Comparison of ENCODE assay signal across 10 cellular contexts in the genomic region with DNA sequence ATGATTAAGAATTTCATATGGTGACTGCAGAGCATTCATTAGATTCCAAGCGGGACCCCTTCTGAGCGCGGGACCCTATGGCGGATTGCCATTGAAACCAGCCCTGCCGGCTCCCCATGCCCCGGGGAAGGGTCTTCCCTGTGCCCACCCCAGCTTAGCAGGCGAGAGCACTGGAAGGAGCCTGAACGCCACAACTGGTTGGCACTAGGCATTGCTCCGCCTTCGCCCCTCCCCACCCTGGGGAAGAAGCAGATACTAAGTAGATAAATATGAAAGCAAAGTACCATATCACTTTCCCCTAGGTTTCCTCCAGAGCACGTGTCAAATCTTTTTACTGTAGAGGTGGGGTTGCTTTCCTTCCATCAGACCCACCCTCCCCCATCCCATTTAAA.
A peak's percentile ranks its signal among the peaks of the same experiment; 100 is the strongest.
DNase-seq lines count a peak whose midpoint lies in the region; ATAC-seq, FAIRE-seq and TF ChIP-seq lines count a peak whose summit lies in the region.
"Had no signal": no experiment of that assay in that cellular context is flagged by ENCODE, and none has a peak within 500 bp of the region (broad histone marks: within the 10 kb centered on the region; RNA-seq: fewer than 3 reads in every experiment).

No MANE protein-coding gene starts in this region.

- H2AK5ac ChIP-seq in H1 (ENCODE audit: low read depth, low read length): no peak overlapping the region

- CTCF ChIA-PET in A673 (lab: Charles Lee): interaction anchor here (1.4 kb wide), 1 partner anchor 104 kb away, joined by 3 read pairs; no protein-coding TSS in a partner anchor
- CTCF ChIA-PET in H1 (lab: Charles Lee; ENCODE audit: partially characterized antibody): interaction anchor here (0.9 to 4.7 kb wide), 11 partner anchors 14 to 269 kb away, joined by 3 to 28 read pairs (median 4); no protein-coding TSS in a partner anchor
- CTCF ChIA-PET in CD4-positive, alpha-beta memory T cell (lab: Charles Lee; ENCODE audit: partially characterized antibody): no interaction called here

- H4K8ac ChIP-seq in H1 (ENCODE audit: extremely low read depth, insufficient read depth, low read length): no peak overlapping the region

- H3K27me3 Mint-ChIP-seq in CD4-positive, alpha-beta memory T cell: peaks cover 16 to 25% of the 10 kb centered on the region in 2 donors

- H3K4me3 ChIP-seq in A673 (ENCODE audit: low read depth, low read length, poor library complexity, severe bottlenecking): peak overlapping the region; percentile 39
- no peak overlapping the region for H3K4me3 ChIP-seq in Jurkat, Clone E6-1 (ENCODE audit: low read length)
- peak overlapping the region; percentile 53 to 69 (median 56) for H3K4me3 ChIP-seq in H1 (ENCODE audit: extremely low read depth in 1 of 4, insufficient read depth in 2 of 4, low read depth in 3 of 4, low read length in 4 of 4)
- peak overlapping the region; percentile 53 to 55 for H3K4me3 ChIP-seq in mucosa of rectum (ENCODE audit: low read length in 2 of 2)
- no peak overlapping the region for H3K4me3 ChIP-seq in CD4-positive, alpha-beta memory T cell (ENCODE audit: low read length in 2 of 2)

- H2BK15ac ChIP-seq in H1 (ENCODE audit: low read length): no peak overlapping the region

- H2AFZ ChIP-seq in H1 (ENCODE audit: low read length): no peak overlapping the region

- peak overlapping the region; percentile 96 to 97 for H3K4me2 ChIP-seq in H1 (ENCODE audit: insufficient read depth in 1 of 2, low read depth in 2 of 2, low read length in 2 of 2)

- no peaks in the 10 kb centered on the region for H4K20me1 ChIP-seq in H1 (replicated peaks in 1 of 2; ENCODE audit: control insufficient read depth in 1 of 2, insufficient read depth in 2 of 2, low read length in 2 of 2)

- no peak overlapping the region for H3K27ac ChIP-seq in A673 (ENCODE audit: low read depth, low read length, poor library complexity, severe bottlenecking)
- no peak overlapping the region for H3K27ac ChIP-seq in H1 (ENCODE audit: low read depth, low read length)
- H3K27ac ChIP-seq in mucosa of rectum (ENCODE audit: low read depth in 2 of 2, low read length in 2 of 2): no peak overlapping the region
- H3K27ac ChIP-seq in CD4-positive, alpha-beta memory T cell (ENCODE audit: low read depth, low read length): no peak overlapping the region
- H3K27ac ChIP-seq: epithelial cell of prostate had no signal

- no peak overlapping the region for H4K5ac ChIP-seq in H1 (ENCODE audit: insufficient read length, low read depth, low read length)

- no peak for TF ChIP-seq RAD21 in H1 (IDR thresholded peaks at IDR 0.05 in 1 of 2, conservative IDR thresholded peaks at IDR 0.05 in 1 of 2; ENCODE audit: low read depth in 2 of 2, low read length in 2 of 2)

- intact Hi-C loops in A673 (cut with micrococcal nuclease; ENCODE audit: unreplicated experiment): no loop called here
- intact Hi-C loops in CD4-positive, alpha-beta memory T cell (cut with micrococcal nuclease): no loop called here

- H3K56ac ChIP-seq in H1 (replicated peaks; ENCODE audit: insufficient read length, low read depth, low read length): no peak overlapping the region

- H3K4ac ChIP-seq in H1 (replicated peaks; ENCODE audit: insufficient read length, low read depth, low read length): no peak overlapping the region

- H3K36me3 ChIP-seq in A673 (ENCODE audit: insufficient read depth, low read length, poor library complexity, severe bottlenecking) (no peaks in the 10 kb centered on the region), H1 (ENCODE audit: control insufficient read depth in 2 of 4, insufficient read depth in 4 of 4, low read length in 3 of 4) (no peaks in the 10 kb centered on the region), mucosa of rectum (ENCODE audit: control insufficient read depth in 2 of 2, insufficient read depth in 2 of 2, low read length in 2 of 2) (no peaks in the 10 kb centered on the region)
- no peaks in the 10 kb centered on the region for H3K36me3 ChIP-seq in CD4-positive, alpha-beta memory T cell (ENCODE audit: insufficient read depth, low read length)

- H3K9ac ChIP-seq in H1 (replicated peaks in 1 of 4; ENCODE audit: extremely low read depth in 1 of 4, low read depth in 3 of 4, low read length in 3 of 4) (no peak overlapping the region), mucosa of rectum (ENCODE audit: low read depth in 1 of 2, low read length in 2 of 2) (peak overlapping the region in 1 of 2 donors; percentile 18)

- peaks cover 0 to 2% (median 0%) of the 10 kb centered on the region in 8 donors for H3K9me3 Mint-ChIP-seq in CD4-positive, alpha-beta memory T cell

- DNase-seq in A673 (ENCODE audit: low spot score) (peak; percentile 29), H1 (ENCODE audit: low read depth in 1 of 2, low spot score in 2 of 2) (peak in 1 of 2 experiments; percentile 52), NCI-H128 (lab: John Stamatoyannopoulos, UW; ENCODE audit: unreplicated experiment) (no peak)
- DNase-seq in Jurkat, Clone E6-1 (ENCODE audit: low read depth, low spot score): peak; percentile 29
- no peak for DNase-seq in CD4-positive, alpha-beta memory T cell
- DNase-seq: NK-92 treated with Interleukin-12 subunit alpha and Interleukin-12 subunit beta, amount 100 ng/mL, for 24 hours had no signal

- H2BK12ac ChIP-seq in H1 (ENCODE audit: low read depth, low read length): no peak overlapping the region

- no peak overlapping the region for H3K23ac ChIP-seq in H1 (ENCODE audit: insufficient read length)

- BruUV-seq in A673 (replicated peaks; lab: Mats Ljungman, UMichigan): no TSS peak

- no peak overlapping the region for H3K18ac ChIP-seq in H1 (ENCODE audit: extremely low read depth, low read length)

- no peak for TF ChIP-seq POLR2A in H1 (IDR thresholded peaks at IDR 0.05; ENCODE audit: control extremely low read depth in 1 of 2, low read depth in 2 of 2, low read length in 2 of 2)

- H2BK120ac ChIP-seq in H1 (replicated peaks; ENCODE audit: low read depth, low read length): no peak overlapping the region

- H2BK20ac ChIP-seq in H1 (ENCODE audit: low read length): no peak overlapping the region

- H3K9me3 ChIP-seq in A673 (ENCODE audit: low read depth, low read length, poor library complexity, severe bottlenecking) (no peaks in the 10 kb centered on the region), H1 (ENCODE audit: insufficient read depth in 2 of 2, low read depth in 1 of 2, low read length in 1 of 2) (peaks cover 0 to under 1% of the 10 kb centered on the region in 2 experiments; a peak in 1 of 4 replicates), mucosa of rectum (ENCODE audit: control insufficient read depth in 2 of 2, low read length in 2 of 2) (no peaks in the 10 kb centered on the region)
- H3K9me3 ChIP-seq in CD4-positive, alpha-beta memory T cell (ENCODE audit: control insufficient read depth in 1 of 2, low read length in 2 of 2): no peaks in the 10 kb centered on the region

- H3K27ac Mint-ChIP-seq in CD4-positive, alpha-beta memory T cell: no peak overlapping the region

- no peaks in the 10 kb centered on the region for H3K36me3 Mint-ChIP-seq in CD4-positive, alpha-beta memory T cell

- H3K14ac ChIP-seq in H1 (ENCODE audit: insufficient read length): no peak overlapping the region

- no peak overlapping the region for H2BK5ac ChIP-seq in H1 (ENCODE audit: low read depth, low read length)

- peak overlapping the region in 2 of 8 donors; percentile 8 to 29 for H3K4me3 Mint-ChIP-seq in CD4-positive, alpha-beta memory T cell

- H3K23me2 ChIP-seq in H1 (ENCODE audit: low read depth, low read length): peaks cover 8% of the 10 kb centered on the region; the same call in 1 of the 2 replicates

- no peak for ATAC-seq in GM19035 (IDR thresholded peaks at IDR 0.05; ENCODE audit: unreplicated experiment)
- ATAC-seq in GM21367 (IDR thresholded peaks at IDR 0.05; ENCODE audit: unreplicated experiment): no peak

- POLR2A ChIA-PET in A673 (lab: Charles Lee; ENCODE audit: low non-redundant PET) (no interaction called here), H1 (lab: Charles Lee; ENCODE audit: partially characterized antibody) (no interaction called here)
- POLR2A ChIA-PET in CD4-positive, alpha-beta memory T cell (lab: Charles Lee; ENCODE audit: partially characterized antibody): no interaction called here

- H3K4me1 ChIP-seq in A673 (ENCODE audit: insufficient read depth, low read length, poor library complexity, severe bottlenecking) (peaks cover 8% of the 10 kb centered on the region), H1 (replicated peaks in 1 of 4; ENCODE audit: control insufficient read depth in 3 of 4, insufficient read depth in 4 of 4, low read length in 3 of 4) (peaks cover 0 to 8% (median 3%) of the 10 kb centered on the region in 4 experiments; a peak in 5 of 7 replicates), mucosa of rectum (ENCODE audit: control insufficient read depth in 2 of 2, insufficient read depth in 2 of 2, low read length in 2 of 2) (peaks cover 0 to 9% of the 10 kb centered on the region in 2 donors)
- peaks cover 6% of the 10 kb centered on the region for H3K4me1 ChIP-seq in CD4-positive, alpha-beta memory T cell (ENCODE audit: insufficient read depth, low read length)

- no peaks in the 10 kb centered on the region for H3K79me1 ChIP-seq in H1 (ENCODE audit: low read depth, low read length)

- no peaks in the 10 kb centered on the region for H3K79me2 ChIP-seq in H1 (ENCODE audit: control insufficient read depth in 1 of 2, insufficient read depth in 2 of 2, low read length in 2 of 2)

- no peak for FAIRE-seq in H1 (lab: Jason Lieb, UNC)

- 10% methylated on average over 11 of the region's 11 CpGs; no CpG with 5 or more reads in 1 of the 2 experiments for WGBS in H1 (ENCODE audit: extremely low coverage in 1 of 2, insufficient coverage in 1 of 2, insufficient read length in 1 of 2, insufficient replicate concordance in 2 of 2, low coverage in 1 of 2, low lambda C conversion rate in 2 of 2, missing lambda C conversion rate in 1 of 2), 2 experiments

- TF ChIP-seq EP300 in H1 (IDR thresholded peaks at IDR 0.05; ENCODE audit: borderline replicate concordance in 1 of 2, low read depth in 2 of 2, low read length in 2 of 2): no peak

- peaks cover 0 to 4% (median 3%) of the 10 kb centered on the region in 4 donors for H3K4me1 Mint-ChIP-seq in CD4-positive, alpha-beta memory T cell

- H3K27me3 ChIP-seq in A673 (replicated peaks; ENCODE audit: insufficient read depth, low read depth, low read length, poor library complexity) (peaks cover 52% of the 10 kb centered on the region), H1 (replicated peaks in 1 of 4; ENCODE audit: control insufficient read depth in 3 of 4, extremely low read depth in 1 of 4, insufficient read depth in 3 of 4, low read length in 3 of 4) (peaks cover 3 to 29% (median 25%) of the 10 kb centered on the region in 4 experiments), mucosa of rectum (ENCODE audit: control insufficient read depth in 2 of 2, insufficient read depth in 2 of 2, low read length in 2 of 2) (peaks cover 2 to 17% of the 10 kb centered on the region in 2 donors)
- no peaks in the 10 kb centered on the region for H3K27me3 ChIP-seq in CD4-positive, alpha-beta memory T cell (ENCODE audit: insufficient read depth, low read length)

- TF ChIP-seq CTCF in A673 (conservative IDR thresholded peaks at IDR 0.05; ENCODE audit: low read depth, low read length) (no peak), H1 (IDR thresholded peaks at IDR 0.05; ENCODE audit: control extremely low read depth in 1 of 3, insufficient read depth in 1 of 3, low read depth in 1 of 3, low read length in 3 of 3) (no peak)

- H4K91ac ChIP-seq in H1 (replicated peaks; ENCODE audit: insufficient read length, low read length): no peak overlapping the region

Comparison
In these comparisons a context has a peak if more than half of its experiments do, and no peak if none do; other contexts are left out.
1. DNase-seq: peak in A673 (single experiment) and Jurkat, Clone E6-1 (single experiment); none in NCI-H128 (single experiment) and CD4-positive, alpha-beta memory T cell (0 of 5).
2. H3K4me3 ChIP-seq: peak in A673 (single experiment), H1 (4 of 4) and mucosa of rectum (2 of 2); none in Jurkat, Clone E6-1 (single experiment) and CD4-positive, alpha-beta memory T cell (0 of 2).